ENCODE assay signal across 8 cellular contexts in genomic region chr9:136363106-136363605, GRCh38. TPM values are rescaled to one million over a fixed set of nuclear protein-coding genes. Genes with fewer than 3 reads are reported as not detected.
DNase-seq lines count a peak whose midpoint lies in the region; ATAC-seq and TF ChIP-seq lines count a peak whose summit lies in the region.

No MANE protein-coding gene starts in this region.

- H3K4me3 ChIP-seq in kidney epithelial cell (ENCODE audit: low read depth, low read length): peak overlapping the region; percentile 67

- peak; percentile 90 for DNase-seq in AG09319 (ENCODE audit: extremely low read depth, low read depth)
- DNase-seq in NCI-H2227 (lab: John Stamatoyannopoulos, UW; ENCODE audit: unreplicated experiment): peak; percentile 90
- DNase-seq in activated CD4-positive, CD25-positive, alpha-beta regulatory T cell treated with anti-CD3 and anti-CD28 coated beads, Interleukin-2, amount 50 U/mL, for 72 hours: peak; percentile 94
- DNase-seq in cerebellar cortex (ENCODE audit: low spot score): peak; percentile 94
- peak; percentile 54 for DNase-seq in kidney epithelial cell (ENCODE audit: low read depth)
- peak; percentile 96 for DNase-seq in stimulated activated CD4-positive, alpha-beta T cell treated with anti-CD3 and anti-CD28 coated beads, Interleukin-15, amount 100 ng/mL, for 48 hours (ENCODE audit: low read depth in 2 of 2)

- H3K36me3 ChIP-seq in kidney epithelial cell (ENCODE audit: control insufficient read depth, insufficient read depth, low read length): no peaks in the 10 kb centered on the region

- TF ChIP-seq POLR2A in GM18951 (IDR thresholded peaks at IDR 0.05; ENCODE audit: extremely low read depth, insufficient read depth, insufficient read length): peak; percentile 92

- no peaks in the 10 kb centered on the region for H3K27me3 ChIP-seq in kidney epithelial cell (ENCODE audit: control insufficient read depth, insufficient read depth, low read length)

- in situ Hi-C loops in GM18951 (cut with MboI; ENCODE audit: low sequenced_read_pairs, unreplicated experiment): no loop called here

- ATAC-seq in HG03159 (IDR thresholded peaks at IDR 0.05; ENCODE audit: unreplicated experiment): peak; percentile 77

- TF ChIP-seq CTCF in AG09319 (IDR thresholded peaks at IDR 0.05; ENCODE audit: low read depth, low read length) (no peak), kidney epithelial cell (IDR thresholded peaks at IDR 0.05; ENCODE audit: insufficient read depth, low read length, poor library complexity, severe bottlenecking) (no peak)

RNA-seq across cellular contexts. Expression of gene DNLZ, which starts 0.4 kb away (rescaled TPM):
- total RNA-seq in kidney epithelial cell: 24.3 and 27.5 TPM in 2 replicates

RNA-seq across cellular contexts. Expression of gene CARD9, which starts 10.3 kb away (rescaled TPM):
- 1.9 and 2.0 TPM in 2 replicates for total RNA-seq in kidney epithelial cell

RNA-seq across cellular contexts. Expression of gene GPSM1, which starts 35.8 kb away (rescaled TPM):
- total RNA-seq in kidney epithelial cell: 31.8 and 41.3 TPM in 2 replicates

RNA-seq across cellular contexts. Expression of gene SNAPC4, which starts 36.8 kb away (rescaled TPM):
- 14.9 and 21.0 TPM in 2 replicates for total RNA-seq in kidney epithelial cell

RNA-seq across cellular contexts. Expression of gene ENTR1, which starts 47.3 kb away (rescaled TPM):
- 65.7 and 71.4 TPM in 2 replicates for total RNA-seq in kidney epithelial cell

Comparison
In these comparisons a context has a peak if more than half of its experiments do, and no peak if none do; other contexts are left out.
1. Peak in every context shown above with its lines: DNase-seq, ATAC-seq and H3K4me3 ChIP-seq.